ENCODE assay signal across 1 cellular context in the genomic region with DNA sequence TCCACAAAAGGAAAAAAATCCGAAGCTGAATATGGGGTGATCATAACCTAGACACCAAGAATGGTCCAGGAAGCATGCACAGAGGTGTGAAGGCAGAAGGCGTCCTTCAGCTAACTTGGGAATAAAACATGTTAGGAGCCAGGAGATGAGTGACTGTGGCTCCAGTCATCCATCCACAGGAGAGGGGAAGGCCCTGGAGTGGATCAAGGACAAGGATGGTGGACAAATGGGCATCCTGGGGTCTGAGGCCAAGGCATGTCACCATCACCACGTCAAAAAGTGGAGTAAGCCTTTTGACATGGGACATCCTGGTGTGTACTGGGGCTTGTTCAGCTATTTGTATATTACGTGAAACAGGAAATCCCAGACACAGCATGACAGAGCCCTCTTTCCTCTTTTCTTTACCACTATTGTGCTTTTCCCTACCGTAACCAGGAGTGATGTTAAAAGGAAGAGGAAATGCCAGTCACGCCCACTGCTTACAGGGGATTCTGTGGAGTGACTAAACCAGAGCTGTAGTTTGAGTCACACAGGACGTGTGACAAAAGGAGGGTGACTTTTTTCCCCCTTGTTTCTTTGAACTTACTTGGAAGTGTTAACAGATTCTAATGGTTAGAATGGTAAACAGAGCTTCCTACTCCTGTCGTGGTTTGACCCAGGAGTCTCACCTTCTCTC.
TF ChIP-seq lines count a peak whose summit lies in the region.

No MANE protein-coding gene starts in this region.

TF ChIP-seq in K562, 482 proteins besides CTCF, POLR2A, EP300 and RAD21:
- no peak for TF ChIP-seq NEUROD1 (IDR thresholded peaks at IDR 0.05; ENCODE audit: borderline replicate concordance, low read depth, low read length, partially characterized antibody)
- TF ChIP-seq, protein P1, sequence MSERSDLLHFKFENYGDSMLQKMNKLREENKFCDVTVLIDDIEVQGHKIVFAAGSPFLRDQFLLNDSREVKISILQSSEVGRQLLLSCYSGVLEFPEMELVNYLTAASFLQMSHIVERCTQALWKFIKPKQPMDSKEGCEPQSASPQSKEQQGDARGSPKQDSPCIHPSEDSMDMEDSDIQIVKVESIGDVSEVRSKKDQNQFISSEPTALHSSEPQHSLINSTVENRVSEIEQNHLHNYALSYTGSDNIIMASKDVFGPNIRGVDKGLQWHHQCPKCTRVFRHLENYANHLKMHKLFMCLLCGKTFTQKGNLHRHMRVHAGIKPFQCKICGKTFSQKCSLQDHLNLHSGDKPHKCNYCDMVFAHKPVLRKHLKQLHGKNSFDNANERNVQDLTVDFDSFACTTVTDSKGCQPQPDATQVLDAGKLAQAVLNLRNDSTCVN (CRISPR knock-in tag; IDR thresholded peaks at IDR 0.05) = no peak
- TF ChIP-seq ZBTB17 (CRISPR knock-in tag; IDR thresholded peaks at IDR 0.05) = no peak
- TF ChIP-seq MAFG (tag; conservative IDR thresholded peaks at IDR 0.05) = no peak
- TF ChIP-seq KDM2B (CRISPR knock-in tag; IDR thresholded peaks at IDR 0.05) = no peak
- no peak for TF ChIP-seq NR4A1 (CRISPR knock-in tag; IDR thresholded peaks at IDR 0.05)
- no peak for TF ChIP-seq NR4A1 (tag; IDR thresholded peaks at IDR 0.05)
- no peak for TF ChIP-seq ZNF12 (CRISPR knock-in tag; IDR thresholded peaks at IDR 0.05)
- TF ChIP-seq PHF21A (IDR thresholded peaks at IDR 0.05; ENCODE audit: borderline replicate concordance, low read depth) = no peak
- TF ChIP-seq EZH2 (IDR thresholded peaks at IDR 0.05; ENCODE audit: borderline replicate concordance, low read depth, low read length) = no peak
- no peak for TF ChIP-seq ZNF668 (CRISPR knock-in tag; IDR thresholded peaks at IDR 0.05)
- TF ChIP-seq, protein P2, sequence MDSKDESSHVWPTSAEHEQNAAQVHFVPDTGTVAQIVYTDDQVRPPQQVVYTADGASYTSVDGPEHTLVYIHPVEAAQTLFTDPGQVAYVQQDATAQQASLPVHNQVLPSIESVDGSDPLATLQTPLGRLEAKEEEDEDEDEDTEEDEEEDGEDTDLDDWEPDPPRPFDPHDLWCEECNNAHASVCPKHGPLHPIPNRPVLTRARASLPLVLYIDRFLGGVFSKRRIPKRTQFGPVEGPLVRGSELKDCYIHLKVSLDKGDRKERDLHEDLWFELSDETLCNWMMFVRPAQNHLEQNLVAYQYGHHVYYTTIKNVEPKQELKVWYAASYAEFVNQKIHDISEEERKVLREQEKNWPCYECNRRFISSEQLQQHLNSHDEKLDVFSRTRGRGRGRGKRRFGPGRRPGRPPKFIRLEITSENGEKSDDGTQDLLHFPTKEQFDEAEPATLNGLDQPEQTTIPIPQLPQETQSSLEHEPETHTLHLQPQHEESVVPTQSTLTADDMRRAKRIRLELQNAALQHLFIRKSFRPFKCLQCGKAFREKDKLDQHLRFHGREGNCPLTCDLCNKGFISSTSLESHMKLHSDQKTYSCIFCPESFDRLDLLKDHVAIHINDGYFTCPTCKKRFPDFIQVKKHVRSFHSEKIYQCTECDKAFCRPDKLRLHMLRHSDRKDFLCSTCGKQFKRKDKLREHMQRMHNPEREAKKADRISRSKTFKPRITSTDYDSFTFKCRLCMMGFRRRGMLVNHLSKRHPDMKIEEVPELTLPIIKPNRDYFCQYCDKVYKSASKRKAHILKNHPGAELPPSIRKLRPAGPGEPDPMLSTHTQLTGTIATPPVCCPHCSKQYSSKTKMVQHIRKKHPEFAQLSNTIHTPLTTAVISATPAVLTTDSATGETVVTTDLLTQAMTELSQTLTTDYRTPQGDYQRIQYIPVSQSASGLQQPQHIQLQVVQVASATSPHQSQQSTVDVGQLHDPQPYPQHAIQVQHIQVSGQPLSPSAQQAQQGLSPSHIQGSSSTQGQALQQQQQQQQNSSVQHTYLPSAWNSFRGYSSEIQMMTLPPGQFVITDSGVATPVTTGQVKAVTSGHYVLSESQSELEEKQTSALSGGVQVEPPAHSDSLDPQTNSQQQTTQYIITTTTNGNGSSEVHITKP (IDR thresholded peaks at IDR 0.05; ENCODE audit: partially characterized antibody) = peak; percentile 60
- TF ChIP-seq, protein P3, sequence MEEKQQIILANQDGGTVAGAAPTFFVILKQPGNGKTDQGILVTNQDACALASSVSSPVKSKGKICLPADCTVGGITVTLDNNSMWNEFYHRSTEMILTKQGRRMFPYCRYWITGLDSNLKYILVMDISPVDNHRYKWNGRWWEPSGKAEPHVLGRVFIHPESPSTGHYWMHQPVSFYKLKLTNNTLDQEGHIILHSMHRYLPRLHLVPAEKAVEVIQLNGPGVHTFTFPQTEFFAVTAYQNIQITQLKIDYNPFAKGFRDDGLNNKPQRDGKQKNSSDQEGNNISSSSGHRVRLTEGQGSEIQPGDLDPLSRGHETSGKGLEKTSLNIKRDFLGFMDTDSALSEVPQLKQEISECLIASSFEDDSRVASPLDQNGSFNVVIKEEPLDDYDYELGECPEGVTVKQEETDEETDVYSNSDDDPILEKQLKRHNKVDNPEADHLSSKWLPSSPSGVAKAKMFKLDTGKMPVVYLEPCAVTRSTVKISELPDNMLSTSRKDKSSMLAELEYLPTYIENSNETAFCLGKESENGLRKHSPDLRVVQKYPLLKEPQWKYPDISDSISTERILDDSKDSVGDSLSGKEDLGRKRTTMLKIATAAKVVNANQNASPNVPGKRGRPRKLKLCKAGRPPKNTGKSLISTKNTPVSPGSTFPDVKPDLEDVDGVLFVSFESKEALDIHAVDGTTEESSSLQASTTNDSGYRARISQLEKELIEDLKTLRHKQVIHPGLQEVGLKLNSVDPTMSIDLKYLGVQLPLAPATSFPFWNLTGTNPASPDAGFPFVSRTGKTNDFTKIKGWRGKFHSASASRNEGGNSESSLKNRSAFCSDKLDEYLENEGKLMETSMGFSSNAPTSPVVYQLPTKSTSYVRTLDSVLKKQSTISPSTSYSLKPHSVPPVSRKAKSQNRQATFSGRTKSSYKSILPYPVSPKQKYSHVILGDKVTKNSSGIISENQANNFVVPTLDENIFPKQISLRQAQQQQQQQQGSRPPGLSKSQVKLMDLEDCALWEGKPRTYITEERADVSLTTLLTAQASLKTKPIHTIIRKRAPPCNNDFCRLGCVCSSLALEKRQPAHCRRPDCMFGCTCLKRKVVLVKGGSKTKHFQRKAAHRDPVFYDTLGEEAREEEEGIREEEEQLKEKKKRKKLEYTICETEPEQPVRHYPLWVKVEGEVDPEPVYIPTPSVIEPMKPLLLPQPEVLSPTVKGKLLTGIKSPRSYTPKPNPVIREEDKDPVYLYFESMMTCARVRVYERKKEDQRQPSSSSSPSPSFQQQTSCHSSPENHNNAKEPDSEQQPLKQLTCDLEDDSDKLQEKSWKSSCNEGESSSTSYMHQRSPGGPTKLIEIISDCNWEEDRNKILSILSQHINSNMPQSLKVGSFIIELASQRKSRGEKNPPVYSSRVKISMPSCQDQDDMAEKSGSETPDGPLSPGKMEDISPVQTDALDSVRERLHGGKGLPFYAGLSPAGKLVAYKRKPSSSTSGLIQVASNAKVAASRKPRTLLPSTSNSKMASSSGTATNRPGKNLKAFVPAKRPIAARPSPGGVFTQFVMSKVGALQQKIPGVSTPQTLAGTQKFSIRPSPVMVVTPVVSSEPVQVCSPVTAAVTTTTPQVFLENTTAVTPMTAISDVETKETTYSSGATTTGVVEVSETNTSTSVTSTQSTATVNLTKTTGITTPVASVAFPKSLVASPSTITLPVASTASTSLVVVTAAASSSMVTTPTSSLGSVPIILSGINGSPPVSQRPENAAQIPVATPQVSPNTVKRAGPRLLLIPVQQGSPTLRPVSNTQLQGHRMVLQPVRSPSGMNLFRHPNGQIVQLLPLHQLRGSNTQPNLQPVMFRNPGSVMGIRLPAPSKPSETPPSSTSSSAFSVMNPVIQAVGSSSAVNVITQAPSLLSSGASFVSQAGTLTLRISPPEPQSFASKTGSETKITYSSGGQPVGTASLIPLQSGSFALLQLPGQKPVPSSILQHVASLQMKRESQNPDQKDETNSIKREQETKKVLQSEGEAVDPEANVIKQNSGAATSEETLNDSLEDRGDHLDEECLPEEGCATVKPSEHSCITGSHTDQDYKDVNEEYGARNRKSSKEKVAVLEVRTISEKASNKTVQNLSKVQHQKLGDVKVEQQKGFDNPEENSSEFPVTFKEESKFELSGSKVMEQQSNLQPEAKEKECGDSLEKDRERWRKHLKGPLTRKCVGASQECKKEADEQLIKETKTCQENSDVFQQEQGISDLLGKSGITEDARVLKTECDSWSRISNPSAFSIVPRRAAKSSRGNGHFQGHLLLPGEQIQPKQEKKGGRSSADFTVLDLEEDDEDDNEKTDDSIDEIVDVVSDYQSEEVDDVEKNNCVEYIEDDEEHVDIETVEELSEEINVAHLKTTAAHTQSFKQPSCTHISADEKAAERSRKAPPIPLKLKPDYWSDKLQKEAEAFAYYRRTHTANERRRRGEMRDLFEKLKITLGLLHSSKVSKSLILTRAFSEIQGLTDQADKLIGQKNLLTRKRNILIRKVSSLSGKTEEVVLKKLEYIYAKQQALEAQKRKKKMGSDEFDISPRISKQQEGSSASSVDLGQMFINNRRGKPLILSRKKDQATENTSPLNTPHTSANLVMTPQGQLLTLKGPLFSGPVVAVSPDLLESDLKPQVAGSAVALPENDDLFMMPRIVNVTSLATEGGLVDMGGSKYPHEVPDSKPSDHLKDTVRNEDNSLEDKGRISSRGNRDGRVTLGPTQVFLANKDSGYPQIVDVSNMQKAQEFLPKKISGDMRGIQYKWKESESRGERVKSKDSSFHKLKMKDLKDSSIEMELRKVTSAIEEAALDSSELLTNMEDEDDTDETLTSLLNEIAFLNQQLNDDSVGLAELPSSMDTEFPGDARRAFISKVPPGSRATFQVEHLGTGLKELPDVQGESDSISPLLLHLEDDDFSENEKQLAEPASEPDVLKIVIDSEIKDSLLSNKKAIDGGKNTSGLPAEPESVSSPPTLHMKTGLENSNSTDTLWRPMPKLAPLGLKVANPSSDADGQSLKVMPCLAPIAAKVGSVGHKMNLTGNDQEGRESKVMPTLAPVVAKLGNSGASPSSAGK (IDR thresholded peaks at IDR 0.05) = peak; percentile 25; the same call in 1 of the 2 replicates
- TF ChIP-seq TAL1 (IDR thresholded peaks at IDR 0.05) = no peak
- peak; percentile 51; the same call in 1 of the 2 replicates for TF ChIP-seq EGR1 (conservative IDR thresholded peaks at IDR 0.05)
- no peak for TF ChIP-seq ZNF551 (CRISPR knock-in tag; IDR thresholded peaks at IDR 0.05)
- TF ChIP-seq TSC22D4 (tag; IDR thresholded peaks at IDR 0.05) = no peak
- TF ChIP-seq, protein P4, sequence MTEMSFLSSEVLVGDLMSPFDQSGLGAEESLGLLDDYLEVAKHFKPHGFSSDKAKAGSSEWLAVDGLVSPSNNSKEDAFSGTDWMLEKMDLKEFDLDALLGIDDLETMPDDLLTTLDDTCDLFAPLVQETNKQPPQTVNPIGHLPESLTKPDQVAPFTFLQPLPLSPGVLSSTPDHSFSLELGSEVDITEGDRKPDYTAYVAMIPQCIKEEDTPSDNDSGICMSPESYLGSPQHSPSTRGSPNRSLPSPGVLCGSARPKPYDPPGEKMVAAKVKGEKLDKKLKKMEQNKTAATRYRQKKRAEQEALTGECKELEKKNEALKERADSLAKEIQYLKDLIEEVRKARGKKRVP (CRISPR knock-in tag; IDR thresholded peaks at IDR 0.05) = no peak
- TF ChIP-seq, protein P5, sequence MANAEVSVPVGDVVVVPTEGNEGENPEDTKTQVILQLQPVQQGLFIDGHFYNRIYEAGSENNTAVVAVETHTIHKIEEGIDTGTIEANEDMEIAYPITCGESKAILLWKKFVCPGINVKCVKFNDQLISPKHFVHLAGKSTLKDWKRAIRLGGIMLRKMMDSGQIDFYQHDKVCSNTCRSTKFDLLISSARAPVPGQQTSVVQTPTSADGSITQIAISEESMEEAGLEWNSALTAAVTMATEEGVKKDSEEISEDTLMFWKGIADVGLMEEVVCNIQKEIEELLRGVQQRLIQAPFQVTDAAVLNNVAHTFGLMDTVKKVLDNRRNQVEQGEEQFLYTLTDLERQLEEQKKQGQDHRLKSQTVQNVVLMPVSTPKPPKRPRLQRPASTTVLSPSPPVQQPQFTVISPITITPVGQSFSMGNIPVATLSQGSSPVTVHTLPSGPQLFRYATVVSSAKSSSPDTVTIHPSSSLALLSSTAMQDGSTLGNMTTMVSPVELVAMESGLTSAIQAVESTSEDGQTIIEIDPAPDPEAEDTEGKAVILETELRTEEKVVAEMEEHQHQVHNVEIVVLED (CRISPR knock-in tag; IDR thresholded peaks at IDR 0.05) = no peak
- TF ChIP-seq ZNF253 (CRISPR knock-in tag; conservative IDR thresholded peaks at IDR 0.05) = no peak
- no peak for TF ChIP-seq ELF1 (tag; IDR thresholded peaks at IDR 0.05)
- TF ChIP-seq ZNF24 (IDR thresholded peaks at IDR 0.05) = no peak
